ENCODE assay signal across 12 cellular contexts in genomic region chr7:18497800-18498199, GRCh38. TPM values are rescaled to one million over a fixed set of nuclear protein-coding genes. Genes with fewer than 3 reads are reported as not detected.
A peak's percentile ranks its signal among the peaks of the same experiment; 100 is the strongest.
DNase-seq lines count a peak whose midpoint lies in the region; ATAC-seq, FAIRE-seq and TF ChIP-seq lines count a peak whose summit lies in the region.
"Had no signal": no experiment of that assay in that cellular context is flagged by ENCODE, and none has a peak within 500 bp of the region (broad histone marks: within the 10 kb centered on the region; RNA-seq: fewer than 3 reads in every experiment).

No MANE protein-coding gene starts in this region.

- ATAC-seq in psoas muscle, result no peak

- H3K4me1 ChIP-seq in ascending aorta, result peaks cover 4 to 31% of the 10 kb centered on the region in 2 donors
- H3K4me1 ChIP-seq in psoas muscle, result peaks cover 46% of the 10 kb centered on the region

- H3K36me3 ChIP-seq in ascending aorta (no peaks in the 10 kb centered on the region), psoas muscle (ENCODE audit: insufficient read depth in 1 of 2, low read depth in 1 of 2) (no peaks in the 10 kb centered on the region)

- intact Hi-C loops in ascending aorta (cut with DNase I), result loop anchor here (2.0 to 10.0 kb wide), 7 partner anchors 60 to 617 kb away; partner anchors contain the start of gene TWIST1
- intact Hi-C loops in psoas muscle (cut with DNase I), result loop anchor here (5.0 kb wide), 2 partner anchors 40 to 140 kb away; no protein-coding TSS in a partner anchor
- intact Hi-C loops in posterior vena cava (cut with DNase I), result no loop called here

- peak in 2 of 3 experiments; percentile 28 to 60 for DNase-seq in NCI-H1417 (lab: John Stamatoyannopoulos, UW)
- DNase-seq in NCI-H1417 treated with DMSO at 0.1 percent for 48 hours (lab: John Stamatoyannopoulos, UW), result no peak
- DNase-seq in GM12891 (ENCODE audit: insufficient read length, low spot score), result no peak
- DNase-seq in ascending aorta (ENCODE audit: low spot score in 2 of 2), result no peak
- DNase-seq in psoas muscle, result no peak
- no peak for DNase-seq in posterior vena cava (ENCODE audit: low spot score)
- DNase-seq in NCI-H2227 treated with DMSO at 0.1 percent for 48 hours (lab: John Stamatoyannopoulos, UW), result no peak
- no peak for DNase-seq in AG08395 (ENCODE audit: low spot score)
- DNase-seq: activated CD4-positive, alpha-beta T cell treated with anti-CD3 and anti-CD28 coated beads, Interleukin-2, amount 50 U/mL, for 4 hours; immature natural killer cell; NCI-H510A treated with DMSO at 0.1 percent for 48 hours had no signal

- peak overlapping the region; percentile 77 to 78 for H3K27ac ChIP-seq in ascending aorta
- H3K27ac ChIP-seq in psoas muscle, result peak overlapping the region; percentile 97
- H3K27ac ChIP-seq: skin epidermis had no signal

- H3K4me3 ChIP-seq in ascending aorta (peak overlapping the region; percentile 31 to 67), psoas muscle (peak overlapping the region; percentile 69)
- H3K4me3 ChIP-seq: skin epidermis had no signal

- TF ChIP-seq CTCF in ascending aorta (IDR thresholded peaks at IDR 0.05), result no peak
- no peak for TF ChIP-seq CTCF in psoas muscle (IDR thresholded peaks at IDR 0.05)

- TF ChIP-seq POLR2A in GM12891 (IDR thresholded peaks at IDR 0.05; ENCODE audit: low read depth, low read length), result no peak

- H3K9me3 ChIP-seq in ascending aorta (no peaks in the 10 kb centered on the region), psoas muscle (no peaks in the 10 kb centered on the region)

- peak; percentile 5 for FAIRE-seq in GM12891 (lab: Jason Lieb, UNC)

- H3K27me3 ChIP-seq in ascending aorta, result no peaks in the 10 kb centered on the region
- no peaks in the 10 kb centered on the region for H3K27me3 ChIP-seq in psoas muscle (ENCODE audit: insufficient read depth in 3 of 3, low read length in 2 of 3)

TF ChIP-seq in GM12891, 5 proteins besides CTCF, POLR2A, EP300 and RAD21:
- TF ChIP-seq SPI1 (IDR thresholded peaks at IDR 0.05; ENCODE audit: low read depth, low read length), result 0 out of 2 replicates have a peak, but pooled peaks have one; percentile 3
- no peak for TF ChIP-seq POU2F2 (IDR thresholded peaks at IDR 0.05; ENCODE audit: low read depth, low read length)

RNA-seq across cellular contexts. Expression of gene HDAC9, which starts 2.3 kb away (rescaled TPM):
- polyA plus RNA-seq in GM12891 (2012; ENCODE audit: low read depth, missing spikeins), result 5.8 TPM
- total RNA-seq in ascending aorta, result 33.4 TPM
- 10 to 100 TPM; 16.8 to 34.2 (median 20.1) TPM for total RNA-seq in psoas muscle
- polyA plus RNA-seq in psoas muscle, result 1 to 10 TPM in 1 of 3 donors, under 1 TPM in 2; 0.38 to 3.5 (median 0.86) TPM
- 100 to 1,000 TPM in 1 of 2 donors, 10 to 100 TPM in 1; 42.3 to 145 TPM for total RNA-seq in posterior vena cava

Comparison
In these comparisons a context has a peak if more than half of its experiments do, and no peak if none do; other contexts are left out.
1. DNase-seq: peak in NCI-H1417 (2 of 3); none in NCI-H1417 treated with DMSO at 0.1 percent for 48 hours (single experiment), GM12891 (single experiment), ascending aorta (0 of 2), psoas muscle (0 of 2), posterior vena cava (single experiment), NCI-H2227 treated with DMSO at 0.1 percent for 48 hours (single experiment) and AG08395 (single experiment).
2. intact Hi-C loops: an anchor here in ascending aorta (2.0 to 10.0 kb wide) and psoas muscle (5.0 kb wide); none called in posterior vena cava.